Comparison of ENCODE assay signal across 23 cellular contexts in the genomic region with DNA sequence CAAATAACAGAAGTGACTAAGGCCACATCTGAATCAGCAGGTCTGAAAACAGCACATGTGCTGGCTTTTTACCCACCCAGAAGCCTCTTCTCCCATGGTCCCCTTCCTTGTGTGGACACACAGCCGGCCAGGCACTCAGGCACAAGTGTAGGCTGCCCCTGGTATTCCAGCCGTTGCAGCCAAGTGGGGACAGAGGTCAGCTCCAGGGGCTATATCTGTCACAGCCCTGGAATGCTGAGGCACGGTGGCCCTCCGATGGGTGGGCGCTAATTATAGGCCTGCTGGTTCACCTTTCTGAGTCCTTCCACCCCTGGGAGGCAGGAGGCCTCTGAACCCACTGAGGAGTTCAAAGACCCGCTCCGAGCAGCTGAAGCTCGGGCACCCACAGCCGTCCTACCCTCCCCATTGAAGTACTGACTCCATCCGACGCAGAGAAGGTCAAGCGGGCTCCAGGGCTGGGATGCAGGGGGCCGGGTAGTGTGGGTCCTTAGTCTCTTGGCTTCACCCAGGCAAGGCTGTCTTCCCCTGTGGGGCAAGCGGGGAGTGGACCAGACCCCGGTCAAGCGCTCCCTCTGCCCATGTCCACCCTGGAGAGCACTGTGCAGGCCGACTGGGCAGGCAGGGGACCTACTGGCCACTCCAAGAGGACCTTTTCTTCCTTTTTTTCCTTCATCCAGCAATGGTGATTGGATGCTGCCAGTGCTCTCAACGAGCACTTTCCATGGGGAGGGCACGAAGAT. TPM values are rescaled to one million over a fixed set of nuclear protein-coding genes. Genes with fewer than 3 reads are reported as not detected.
DNase-seq lines count a peak whose midpoint lies in the region; ATAC-seq, FAIRE-seq and TF ChIP-seq lines count a peak whose summit lies in the region.
"Had no signal": no experiment of that assay in that cellular context is flagged by ENCODE, and none has a peak within 500 bp of the region (broad histone marks: within the 10 kb centered on the region; RNA-seq: fewer than 3 reads in every experiment).

No MANE protein-coding gene starts in this region.

- no peak for DNase-seq in activated naive CD8-positive, alpha-beta T cell treated with anti-CD3 and anti-CD28 coated beads, Interleukin-2, amount 50 U/mL, for 24 hours
- no peak for DNase-seq in activated naive CD8-positive, alpha-beta T cell treated with anti-CD3 and anti-CD28 coated beads for 36 hours
- DNase-seq in H1 (ENCODE audit: low read depth in 1 of 2, low spot score in 2 of 2) = no peak
- DNase-seq in left ventricle myocardium superior = peak; percentile 74
- DNase-seq in osteoblast (ENCODE audit: insufficient read length, low spot score, missing footprints) = peak; percentile 64
- no peak for DNase-seq in iPS-NIHi11 (ENCODE audit: low spot score)
- DNase-seq in mammary epithelial cell = no peak
- DNase-seq: CD8-positive, alpha-beta T cell; COR-L47; DMS153; DMS79 treated with DMSO at 0.1 percent for 48 hours; EL; GM23248; H9 had no signal

- in situ Hi-C loops in mammary epithelial cell (cut with MboI; ENCODE audit: low sequenced_read_pairs in 2 of 2) = no loop called here

- no peak for TF ChIP-seq POLR2A in H1 (IDR thresholded peaks at IDR 0.05; ENCODE audit: control extremely low read depth in 1 of 2, low read depth in 2 of 2, low read length in 2 of 2)

- H2AK5ac ChIP-seq in H1 (ENCODE audit: low read depth, low read length) = no peak overlapping the region

- no peak overlapping the region for H3K4me3 Mint-ChIP-seq in activated naive CD8-positive, alpha-beta T cell treated with anti-CD3 and anti-CD28 coated beads, Interleukin-2, amount 50 U/mL, for 24 hours
- no peak overlapping the region for H3K4me3 Mint-ChIP-seq in activated naive CD8-positive, alpha-beta T cell treated with anti-CD3 and anti-CD28 coated beads for 36 hours
- H3K4me3 Mint-ChIP-seq: CD14-positive monocyte; CD8-positive, alpha-beta T cell; H9 had no signal

- H2BK15ac ChIP-seq in H1 (ENCODE audit: low read length) = no peak overlapping the region

- CTCF ChIA-PET in H1 (lab: Charles Lee; ENCODE audit: partially characterized antibody) (interaction anchor here (0.6 to 1.5 kb wide), 4 partner anchors 27 to 1699 kb away, joined by 3 to 4 read pairs (median 3); no protein-coding TSS in a partner anchor), mammary epithelial cell (lab: Charles Lee; ENCODE audit: low non-redundant PET) (no interaction called here)

- peak overlapping the region; percentile 18; the same call in 1 of the 2 replicates for H4K8ac ChIP-seq in H1 (ENCODE audit: extremely low read depth, insufficient read depth, low read length)

- TF ChIP-seq EP300 in H1 (IDR thresholded peaks at IDR 0.05; ENCODE audit: borderline replicate concordance in 1 of 2, low read depth in 2 of 2, low read length in 2 of 2) = no peak

- no peak overlapping the region for H4K5ac ChIP-seq in H1 (ENCODE audit: insufficient read length, low read depth, low read length)

- H3K9ac ChIP-seq in H1 (replicated peaks in 1 of 4; ENCODE audit: extremely low read depth in 1 of 4, low read depth in 3 of 4, low read length in 3 of 4) = no peak overlapping the region
- no peak overlapping the region for H3K9ac ChIP-seq in mammary epithelial cell (ENCODE audit: insufficient read depth, low read length)
- H3K9ac ChIP-seq: GM23248 had no signal

- dilution Hi-C loops in mammary epithelial cell (cut with HindIII; ENCODE audit: low sequenced_read_pairs) = loop anchor here (5.0 to 10.0 kb wide), 3 partner anchors 60 to 97 kb away; no protein-coding TSS in a partner anchor

- H3K4me3 ChIP-seq in H1 (ENCODE audit: extremely low read depth in 1 of 4, insufficient read depth in 2 of 4, low read depth in 3 of 4, low read length in 4 of 4) (no peak overlapping the region), osteoblast (ENCODE audit: insufficient read depth, low read length) (no peak overlapping the region), mammary epithelial cell (replicated peaks in 1 of 3; ENCODE audit: insufficient read depth in 1 of 3, low read depth in 2 of 3, low read length in 3 of 3) (no peak overlapping the region)
- H3K4me3 ChIP-seq: GM23248 had no signal

- H3K56ac ChIP-seq in H1 (replicated peaks; ENCODE audit: insufficient read length, low read depth, low read length) = no peak overlapping the region

- H4K91ac ChIP-seq in H1 (replicated peaks; ENCODE audit: insufficient read length, low read length) = peak overlapping the region; percentile 40

- no peak overlapping the region; the same call in 1 of the 2 replicates for H3K18ac ChIP-seq in H1 (ENCODE audit: extremely low read depth, low read length)

- no TSS peak for BruUV-seq in mammary epithelial cell (replicated peaks; lab: Mats Ljungman, UMichigan)

- no peak for FAIRE-seq in H1 (lab: Jason Lieb, UNC)
- FAIRE-seq: D721Med, G401.6, GM12891, HTR-8/SVneo had no signal

- H3K9me3 ChIP-seq in H1 (ENCODE audit: insufficient read depth in 2 of 2, low read depth in 1 of 2, low read length in 1 of 2) (peaks cover under 1 to 2% of the 10 kb centered on the region in 2 experiments; a peak in 3 of 4 replicates), osteoblast (ENCODE audit: low read depth, low read length) (no peaks in the 10 kb centered on the region), mammary epithelial cell (replicated peaks; ENCODE audit: insufficient read depth, low read length) (no peaks in the 10 kb centered on the region)

- H3K27me3 Mint-ChIP-seq in activated naive CD8-positive, alpha-beta T cell treated with anti-CD3 and anti-CD28 coated beads, Interleukin-2, amount 50 U/mL, for 24 hours = peaks cover 14% of the 10 kb centered on the region
- peaks cover 10% of the 10 kb centered on the region for H3K27me3 Mint-ChIP-seq in activated naive CD8-positive, alpha-beta T cell treated with anti-CD3 and anti-CD28 coated beads for 36 hours

- H2AFZ ChIP-seq in H1 (ENCODE audit: low read length) (no peak overlapping the region), osteoblast (ENCODE audit: low read length) (no peak overlapping the region), mammary epithelial cell (ENCODE audit: low read depth, low read length) (no peak overlapping the region)
- H2AFZ ChIP-seq: GM23248 had no signal

- peak; percentile 18 for ATAC-seq in activated naive CD8-positive, alpha-beta T cell treated with anti-CD3 and anti-CD28 coated beads, Interleukin-2, amount 50 U/mL, for 24 hours
- ATAC-seq in left ventricle myocardium superior (peak; percentile 97), HG03354 (IDR thresholded peaks at IDR 0.05; ENCODE audit: poor library complexity, severe bottlenecking, unreplicated experiment) (no peak)
- ATAC-seq: CD8-positive, alpha-beta T cell had no signal

- H2BK12ac ChIP-seq in H1 (ENCODE audit: low read depth, low read length) = no peak overlapping the region

- no peaks in the 10 kb centered on the region for H3K79me1 ChIP-seq in H1 (ENCODE audit: low read depth, low read length)

- no peak for TF ChIP-seq RAD21 in H1 (IDR thresholded peaks at IDR 0.05 in 1 of 2, conservative IDR thresholded peaks at IDR 0.05 in 1 of 2; ENCODE audit: low read depth in 2 of 2, low read length in 2 of 2)

- 91% methylated on average over 19 of the region's 19 CpGs; no CpG with 5 or more reads in 1 of the 2 experiments for WGBS in H1 (ENCODE audit: extremely low coverage in 1 of 2, insufficient coverage in 1 of 2, insufficient read length in 1 of 2, insufficient replicate concordance in 2 of 2, low coverage in 1 of 2, low lambda C conversion rate in 2 of 2, missing lambda C conversion rate in 1 of 2), 2 experiments
- WGBS in mammary epithelial cell (ENCODE audit: low coverage, missing lambda C conversion rate) = 59% methylated on average over 17 of the region's 19 CpGs

- H2BK20ac ChIP-seq in H1 (ENCODE audit: low read length) = no peak overlapping the region

- H3K4ac ChIP-seq in H1 (replicated peaks; ENCODE audit: insufficient read length, low read depth, low read length) = no peak overlapping the region

- intact Hi-C loops in left ventricle myocardium superior (cut with micrococcal nuclease) (no loop called here), mammary epithelial cell (cut with micrococcal nuclease) (no loop called here)

- no peak overlapping the region for H3K27ac ChIP-seq in H1 (ENCODE audit: low read depth, low read length)
- no peak overlapping the region for H3K27ac ChIP-seq in osteoblast (ENCODE audit: low read depth, low read length)
- no peak overlapping the region for H3K27ac ChIP-seq in mammary epithelial cell (ENCODE audit: insufficient read depth, low read depth, low read length)
- H3K27ac ChIP-seq: 22Rv1, GM23248 had no signal

- no peaks in the 10 kb centered on the region for H3K4me1 Mint-ChIP-seq in activated naive CD8-positive, alpha-beta T cell treated with anti-CD3 and anti-CD28 coated beads, Interleukin-2, amount 50 U/mL, for 24 hours
- H3K4me1 Mint-ChIP-seq in activated naive CD8-positive, alpha-beta T cell treated with anti-CD3 and anti-CD28 coated beads for 36 hours = no peaks in the 10 kb centered on the region
- H3K4me1 Mint-ChIP-seq: CD14-positive monocyte had no signal

- H3K79me2 ChIP-seq in H1 (ENCODE audit: control insufficient read depth in 1 of 2, insufficient read depth in 2 of 2, low read length in 2 of 2) (no peaks in the 10 kb centered on the region), osteoblast (ENCODE audit: insufficient read depth, low read length) (no peaks in the 10 kb centered on the region), mammary epithelial cell (ENCODE audit: insufficient read depth, low read length) (no peaks in the 10 kb centered on the region)

- no peak overlapping the region for H3K14ac ChIP-seq in H1 (ENCODE audit: insufficient read length)

- H3K4me2 ChIP-seq in H1 (ENCODE audit: insufficient read depth in 1 of 2, low read depth in 2 of 2, low read length in 2 of 2) = no peak overlapping the region
- H3K4me2 ChIP-seq in osteoblast (ENCODE audit: insufficient read depth, low read length) = no peak overlapping the region
- H3K4me2 ChIP-seq in mammary epithelial cell (ENCODE audit: insufficient read depth, low read depth, low read length) = no peak overlapping the region

- no peak for TF ChIP-seq CTCF in H1 (IDR thresholded peaks at IDR 0.05; ENCODE audit: control extremely low read depth in 1 of 3, insufficient read depth in 1 of 3, low read depth in 1 of 3, low read length in 3 of 3)
- no peak for TF ChIP-seq CTCF in osteoblast (IDR thresholded peaks at IDR 0.05; ENCODE audit: extremely low read depth, low read depth, low read length)
- no peak for TF ChIP-seq CTCF in mammary epithelial cell (conservative IDR thresholded peaks at IDR 0.05 in 1 of 2, IDR thresholded peaks at IDR 0.05 in 1 of 2; ENCODE audit: extremely low read depth in 1 of 2, insufficient read depth in 1 of 2, low read depth in 1 of 2, low read length in 2 of 2)

- H2BK120ac ChIP-seq in H1 (replicated peaks; ENCODE audit: low read depth, low read length) = no peak overlapping the region

- peaks cover 12% of the 10 kb centered on the region; the same call in 1 of the 2 replicates for H3K23me2 ChIP-seq in H1 (ENCODE audit: low read depth, low read length)

- H2BK5ac ChIP-seq in H1 (ENCODE audit: low read depth, low read length) = no peak overlapping the region

- H4K20me1 ChIP-seq in H1 (replicated peaks in 1 of 2; ENCODE audit: control insufficient read depth in 1 of 2, insufficient read depth in 2 of 2, low read length in 2 of 2) (peaks cover 0 to 7% of the 10 kb centered on the region in 2 experiments), osteoblast (ENCODE audit: insufficient read depth, low read length) (no peaks in the 10 kb centered on the region), mammary epithelial cell (ENCODE audit: insufficient read depth, low read length) (no peaks in the 10 kb centered on the region)

- H3K4me1 ChIP-seq in H1 (replicated peaks in 1 of 4; ENCODE audit: control insufficient read depth in 3 of 4, insufficient read depth in 4 of 4, low read length in 3 of 4) (peaks cover 0 to 6% (median 1%) of the 10 kb centered on the region in 4 experiments; a peak in 4 of 7 replicates), osteoblast (ENCODE audit: insufficient read depth, low read length) (no peaks in the 10 kb centered on the region), mammary epithelial cell (ENCODE audit: insufficient read depth, low read length) (no peaks in the 10 kb centered on the region)

- H3K36me3 Mint-ChIP-seq in activated naive CD8-positive, alpha-beta T cell treated with anti-CD3 and anti-CD28 coated beads, Interleukin-2, amount 50 U/mL, for 24 hours (ENCODE audit: low read depth) = no peaks in the 10 kb centered on the region
- no peaks in the 10 kb centered on the region for H3K36me3 Mint-ChIP-seq in activated naive CD8-positive, alpha-beta T cell treated with anti-CD3 and anti-CD28 coated beads for 36 hours
- H3K36me3 Mint-ChIP-seq: CD14-positive monocyte; CD8-positive, alpha-beta T cell had no signal

- POLR2A ChIA-PET in H1 (lab: Charles Lee; ENCODE audit: partially characterized antibody) = interaction anchor here (0.6 kb wide), 1 partner anchor 101 kb away, joined by 3 read pairs; no protein-coding TSS in a partner anchor

- peaks cover 0 to 4% (median 1%) of the 10 kb centered on the region in 4 experiments; a peak in 3 of 7 replicates for H3K27me3 ChIP-seq in H1 (replicated peaks in 1 of 4; ENCODE audit: control insufficient read depth in 3 of 4, extremely low read depth in 1 of 4, insufficient read depth in 3 of 4, low read length in 3 of 4)
- H3K27me3 ChIP-seq in osteoblast (ENCODE audit: insufficient read depth, low read length) = peaks cover 18% of the 10 kb centered on the region
- no peaks in the 10 kb centered on the region for H3K27me3 ChIP-seq in mammary epithelial cell (ENCODE audit: insufficient read depth, low read length)

- H3K36me3 ChIP-seq in H1 (ENCODE audit: control insufficient read depth in 2 of 4, insufficient read depth in 4 of 4, low read length in 3 of 4) (no peaks in the 10 kb centered on the region), osteoblast (ENCODE audit: insufficient read depth, low read length) (no peaks in the 10 kb centered on the region), mammary epithelial cell (ENCODE audit: insufficient read depth, low read length) (no peaks in the 10 kb centered on the region)

- H3K9me3 Mint-ChIP-seq in activated naive CD8-positive, alpha-beta T cell treated with anti-CD3 and anti-CD28 coated beads, Interleukin-2, amount 50 U/mL, for 24 hours = no peaks in the 10 kb centered on the region
- no peaks in the 10 kb centered on the region for H3K9me3 Mint-ChIP-seq in activated naive CD8-positive, alpha-beta T cell treated with anti-CD3 and anti-CD28 coated beads for 36 hours
- H3K9me3 Mint-ChIP-seq: CD8-positive, alpha-beta T cell had no signal

- no peak overlapping the region for H3K23ac ChIP-seq in H1 (ENCODE audit: insufficient read length)

- no peak overlapping the region for H3K27ac Mint-ChIP-seq in activated naive CD8-positive, alpha-beta T cell treated with anti-CD3 and anti-CD28 coated beads, Interleukin-2, amount 50 U/mL, for 24 hours
- H3K27ac Mint-ChIP-seq in activated naive CD8-positive, alpha-beta T cell treated with anti-CD3 and anti-CD28 coated beads for 36 hours = no peak overlapping the region
- H3K27ac Mint-ChIP-seq: CD14-positive monocyte; CD8-positive, alpha-beta T cell; H9 had no signal

RNA-seq across cellular contexts. Expression of a gene that starts 14.3 kb away (rescaled TPM):
- total RNA-seq in activated naive CD8-positive, alpha-beta T cell treated with anti-CD3 and anti-CD28 coated beads for 36 hours = not detected
- total RNA-seq in H1 (2021; fragmentation: NEBNext Ultra II Directional; extraction: Animal tissue kit (Norgen Biotek cat#: 25700)) = not detected in 2 replicates
- polyA plus RNA-seq in H1 (2011; rRNA removed) (0.19 TPM in 1 of 2 replicates, not detected in the other), mammary epithelial cell (not detected)
- polyA plus RNA-seq in H1 (2011; cell fraction: cytosol; rRNA removed) = not detected
- not detected for polyA plus RNA-seq in H1 (2011; cell fraction: nucleus; rRNA removed)
- not detected in 4 replicates for polyA plus RNA-seq in H1 (2012, experiment 1 of 2)
- not detected for polyA plus RNA-seq in H1 (2012, experiment 2 of 2)
- 0.12 TPM for polyA plus RNA-seq in H1 (2013, experiment 1 of 2)
- polyA plus RNA-seq in H1 (2013, experiment 2 of 2) = 0.06 TPM
- not detected in 2 replicates for polyA minus RNA-seq in H1 (2011; rRNA and poly(A)+ RNA removed)
- polyA minus RNA-seq in H1 (2011; cell fraction: cytosol; rRNA and poly(A)+ RNA removed) = not detected
- not detected for polyA minus RNA-seq in H1 (2011; cell fraction: nucleus; rRNA and poly(A)+ RNA removed)
- total RNA-seq in left ventricle myocardium superior (not detected), osteoblast (not detected in 2 replicates), mammary epithelial cell (not detected)
- not detected for polyA minus RNA-seq in mammary epithelial cell
- total RNA-seq: A673; CD8-positive, alpha-beta T cell; GM23248; H9 had no signal
- polyA plus RNA-seq: BJ, CD14-positive monocyte, GM23248 had no signal

RNA-seq across cellular contexts. Expression of a gene that starts 29.8 kb away (rescaled TPM):
- not detected for total RNA-seq in activated naive CD8-positive, alpha-beta T cell treated with anti-CD3 and anti-CD28 coated beads for 36 hours
- 2.0 TPM in 2 replicates for total RNA-seq in H1 (2021; fragmentation: NEBNext Ultra II Directional; extraction: Animal tissue kit (Norgen Biotek cat#: 25700))
- 0.57 and 1.3 TPM in 2 replicates for polyA plus RNA-seq in H1 (2011; rRNA removed)
- 0.93 TPM for polyA plus RNA-seq in H1 (2011; cell fraction: cytosol; rRNA removed)
- 0.84 TPM for polyA plus RNA-seq in H1 (2011; cell fraction: nucleus; rRNA removed)
- 0.17 to 0.68 TPM (median 0.49 TPM) in 4 replicates for polyA plus RNA-seq in H1 (2012, experiment 1 of 2)
- polyA plus RNA-seq in H1 (2012, experiment 2 of 2) = 0.14 TPM
- 1.5 TPM for polyA plus RNA-seq in H1 (2013, experiment 1 of 2)
- polyA plus RNA-seq in H1 (2013, experiment 2 of 2) = 1.8 TPM
- polyA minus RNA-seq in H1 (2011; rRNA and poly(A)+ RNA removed) = 0.15 and 0.69 TPM in 2 replicates
- 2.5 TPM for polyA minus RNA-seq in H1 (2011; cell fraction: cytosol; rRNA and poly(A)+ RNA removed)
- 2.4 TPM for polyA minus RNA-seq in H1 (2011; cell fraction: nucleus; rRNA and poly(A)+ RNA removed)
- not detected for total RNA-seq in left ventricle myocardium superior
- not detected in 2 replicates for total RNA-seq in osteoblast
- total RNA-seq in mammary epithelial cell = not detected
- not detected for polyA plus RNA-seq in mammary epithelial cell
- not detected for polyA minus RNA-seq in mammary epithelial cell
- total RNA-seq: A673; CD8-positive, alpha-beta T cell; GM23248 had no signal
- polyA plus RNA-seq: BJ, CD14-positive monocyte, GM23248 had no signal

Comparison
In these comparisons a context has a peak if more than half of its experiments do, and no peak if none do; other contexts are left out.
1. DNase-seq: peak in left ventricle myocardium superior (single experiment) and osteoblast (single experiment); none in activated naive CD8-positive, alpha-beta T cell treated with anti-CD3 and anti-CD28 coated beads, Interleukin-2, amount 50 U/mL, for 24 hours (single experiment), activated naive CD8-positive, alpha-beta T cell treated with anti-CD3 and anti-CD28 coated beads for 36 hours (single experiment), H1 (0 of 2), iPS-NIHi11 (single experiment) and mammary epithelial cell (single experiment).